Comparison of ENCODE assay signal across 11 cellular contexts in the genomic region with DNA sequence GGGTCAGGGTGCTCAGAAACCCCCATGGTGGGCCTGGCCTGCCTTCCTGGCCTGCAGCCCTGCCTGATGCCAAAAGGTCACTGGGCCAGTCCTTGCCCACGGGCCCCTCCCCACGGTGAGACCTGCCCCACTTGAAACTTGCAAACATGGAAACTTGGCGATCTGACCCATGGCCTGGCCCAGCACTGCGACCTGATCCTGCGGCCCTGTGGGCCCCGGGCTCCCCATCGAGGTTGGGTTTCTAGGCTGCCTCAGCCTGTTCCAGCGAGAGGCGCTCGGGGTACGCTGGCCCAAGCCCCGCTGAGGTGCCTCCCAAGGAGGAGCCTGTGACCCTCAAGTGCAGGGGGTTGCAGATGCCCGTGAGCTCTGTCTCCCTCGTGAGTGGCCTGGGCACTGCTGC. TPM values are rescaled to one million over a fixed set of nuclear protein-coding genes. Genes with fewer than 3 reads are reported as not detected.
"Had no signal": no experiment of that assay in that cellular context is flagged by ENCODE, and none has a peak within 500 bp of the region (broad histone marks: within the 10 kb centered on the region; RNA-seq: fewer than 3 reads in every experiment).

No MANE protein-coding gene starts in this region.

- H3K9ac ChIP-seq: GM23248 had no signal

- H3K4me3 ChIP-seq: GM23248, HAP-1 had no signal

- H3K4me1 ChIP-seq: HAP-1 had no signal

- H3K4me3 Mint-ChIP-seq: HFFc6, IgD-negative memory B cell had no signal

- DNase-seq: GM23248, GOT3, H7, HFFc6 had no signal

- FAIRE-seq: HepG2 had no signal

- H3K9me3 Mint-ChIP-seq: HFFc6, IgD-negative memory B cell had no signal

- H3K27ac Mint-ChIP-seq: HFFc6, IgD-negative memory B cell had no signal

- H3K27ac ChIP-seq: GM23248, HL-60 had no signal

- ATAC-seq: HCT116, HepG2 had no signal

- H2AFZ ChIP-seq: GM23248 had no signal

- H3K36me3 ChIP-seq: HAP-1 had no signal

- H3K9me3 ChIP-seq: HAP-1 had no signal

RNA-seq across cellular contexts. Expression of gene SLC6A19, which starts 37.5 kb away (rescaled TPM):
- total RNA-seq: GM23248, H4, HFFc6, HT1080 had no signal
- polyA plus RNA-seq: GM23248, HepG2, IgD-negative memory B cell had no signal
